In genomic region chr19:44712864-44713515, GRCh38 we compare ENCODE assay signal across 1 cellular context.
TF ChIP-seq lines count a peak whose summit lies in the region.

No MANE protein-coding gene starts in this region.

TF ChIP-seq in K562, 482 proteins besides CTCF, POLR2A, EP300 and RAD21:
- TF ChIP-seq DEAF1 (CRISPR knock-in tag; IDR thresholded peaks at IDR 0.05) = no peak
- no peak for TF ChIP-seq RHOXF2B (CRISPR knock-in tag; conservative IDR thresholded peaks at IDR 0.05)
- TF ChIP-seq PKNOX1 (IDR thresholded peaks at IDR 0.05) = no peak
- no peak for TF ChIP-seq DPF2 (IDR thresholded peaks at IDR 0.05)
- TF ChIP-seq CREB3 (tag; conservative IDR thresholded peaks at IDR 0.05; ENCODE audit: low read depth) = no peak
- peak; percentile 28; the same call in 1 of the 2 replicates for TF ChIP-seq CEBPB (tag; IDR thresholded peaks at IDR 0.05)
- peak; percentile 47; the same call in 1 of the 2 replicates for TF ChIP-seq ZNF143 (CRISPR knock-in tag; IDR thresholded peaks at IDR 0.05)
- no peak for TF ChIP-seq ZNF253 (CRISPR knock-in tag; conservative IDR thresholded peaks at IDR 0.05)
- no peak for TF ChIP-seq BRCA1 (IDR thresholded peaks at IDR 0.05)
- no peak for TF ChIP-seq BRCA1 (CRISPR knock-in tag; IDR thresholded peaks at IDR 0.05)
- TF ChIP-seq USF1 (CRISPR knock-in tag; IDR thresholded peaks at IDR 0.05) = peak; percentile 86
- TF ChIP-seq ZKSCAN1 (IDR thresholded peaks at IDR 0.05; ENCODE audit: low read depth, low read length) = no peak
- TF ChIP-seq ZNF347 (CRISPR knock-in tag; IDR thresholded peaks at IDR 0.05; ENCODE audit: low read depth) = no peak
- TF ChIP-seq ZNF57 (CRISPR knock-in tag; IDR thresholded peaks at IDR 0.05) = no peak
- peak; percentile 93 for TF ChIP-seq USF2 (CRISPR knock-in tag; IDR thresholded peaks at IDR 0.05)
- TF ChIP-seq PBX2 (CRISPR knock-in tag; IDR thresholded peaks at IDR 0.05; ENCODE audit: low read depth) = no peak
- no peak for TF ChIP-seq PBX2 (tag; conservative IDR thresholded peaks at IDR 0.05; ENCODE audit: low read depth)
- TF ChIP-seq ATF2 (CRISPR knock-in tag; IDR thresholded peaks at IDR 0.05) = no peak
- 0 out of 4 replicates have a peak, but pooled peaks of 1 of the 2 experiments have one; percentile 9 for TF ChIP-seq NRF1 (conservative IDR thresholded peaks at IDR 0.05 in 1 of 2, IDR thresholded peaks at IDR 0.05 in 1 of 2)
- no peak for TF ChIP-seq ZNF695 (CRISPR knock-in tag; IDR thresholded peaks at IDR 0.05)
- TF ChIP-seq TBL1XR1 (IDR thresholded peaks at IDR 0.05; ENCODE audit: low read length in 2 of 2) = no peak
- TF ChIP-seq HDAC8 (tag; IDR thresholded peaks at IDR 0.05) = no peak
- no peak for TF ChIP-seq GABPB2 (CRISPR knock-in tag; conservative IDR thresholded peaks at IDR 0.05)
- no peak for TF ChIP-seq ZNF316 (IDR thresholded peaks at IDR 0.05)
- no peak for TF ChIP-seq ZBTB2 (IDR thresholded peaks at IDR 0.05)
- no peak for TF ChIP-seq MCM2 (IDR thresholded peaks at IDR 0.05; ENCODE audit: low read depth)
- TF ChIP-seq CXXC5 (CRISPR knock-in tag; IDR thresholded peaks at IDR 0.05) = no peak
- peak; percentile 84 for TF ChIP-seq RAD51 (IDR thresholded peaks at IDR 0.05; ENCODE audit: borderline replicate concordance, low read depth)
- peak; percentile 65 for TF ChIP-seq HCFC1 (IDR thresholded peaks at IDR 0.05; ENCODE audit: low read depth, low read length)
- TF ChIP-seq NFYB (IDR thresholded peaks at IDR 0.05; ENCODE audit: extremely low read depth, insufficient read length) = peak; percentile 64
- no peak for TF ChIP-seq BCOR (IDR thresholded peaks at IDR 0.05)
- no peak for TF ChIP-seq ZNF785 (CRISPR knock-in tag; IDR thresholded peaks at IDR 0.05)
- TF ChIP-seq BRF1 (IDR thresholded peaks at IDR 0.05; ENCODE audit: borderline replicate concordance, extremely low read depth, insufficient read length) = no peak
- TF ChIP-seq SIX5 (IDR thresholded peaks at IDR 0.05; ENCODE audit: borderline replicate concordance in 1 of 2, insufficient read depth in 1 of 2, low read depth in 1 of 2, low read length in 2 of 2) = peak in 1 of 2 experiments; percentile 14; a peak in 1 of 4 replicates
- no peak for TF ChIP-seq YBX1 (IDR thresholded peaks at IDR 0.05)
